ENCODE assay signal across 24 cellular contexts in the genomic region with DNA sequence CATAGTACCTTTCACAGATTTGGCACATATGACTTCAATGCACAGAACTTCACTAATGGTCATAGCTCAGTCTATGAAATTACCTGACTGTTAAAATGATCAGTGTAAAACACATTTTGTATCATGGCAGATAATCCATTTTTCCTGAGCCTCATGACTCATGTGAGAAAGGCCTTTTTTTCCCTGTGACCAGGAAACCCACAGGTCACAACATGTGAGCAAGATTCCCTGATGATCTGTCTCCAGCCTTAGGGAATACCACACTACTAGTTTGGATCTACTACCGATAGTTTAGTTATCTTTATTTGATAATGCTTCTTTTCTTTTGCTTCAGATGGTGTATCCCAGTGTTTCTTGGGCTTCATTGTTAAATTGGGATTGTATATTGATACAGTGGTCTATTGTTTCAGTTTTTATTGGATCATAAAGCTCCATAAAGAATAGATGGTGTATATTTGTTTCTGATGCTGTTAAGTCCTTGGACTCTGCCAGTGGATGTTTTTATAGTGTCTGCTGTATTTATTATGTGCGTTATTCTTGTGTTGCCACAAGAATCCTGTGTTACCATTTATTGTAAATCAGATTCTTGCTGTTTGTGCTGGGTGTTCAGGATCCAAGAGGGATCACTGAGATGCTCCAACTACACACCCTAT.
DNase-seq lines count a peak whose midpoint lies in the region; ATAC-seq, FAIRE-seq and TF ChIP-seq lines count a peak whose summit lies in the region.
"Had no signal": no experiment of that assay in that cellular context is flagged by ENCODE, and none has a peak within 500 bp of the region (broad histone marks: within the 10 kb centered on the region; RNA-seq: fewer than 3 reads in every experiment).

No MANE protein-coding gene starts in this region.

- BruUV-seq in PC-3 (replicated peaks; lab: Mats Ljungman, UMichigan) (no TSS peak), endothelial cell of umbilical vein (replicated peaks; lab: Mats Ljungman, UMichigan) (no TSS peak)

- H4K20me1 ChIP-seq in PC-3 (ENCODE audit: low read length) (no peaks in the 10 kb centered on the region), endothelial cell of umbilical vein (replicated peaks; ENCODE audit: control insufficient read depth, extremely low read depth, insufficient read depth, low read length) (no peaks in the 10 kb centered on the region), keratinocyte (ENCODE audit: control insufficient read depth, extremely low read depth, insufficient read depth, low read length) (no peaks in the 10 kb centered on the region)

- H3K4me2 ChIP-seq in PC-3 (ENCODE audit: low read length): no peak overlapping the region
- no peak overlapping the region for H3K4me2 ChIP-seq in endothelial cell of umbilical vein (ENCODE audit: insufficient read depth, low read length)
- peak overlapping the region; percentile 51 for H3K4me2 ChIP-seq in keratinocyte (ENCODE audit: control insufficient read depth, extremely low read depth, insufficient read depth, low read depth, low read length)
- H3K4me2 ChIP-seq: KMS-11 had no signal

- TF ChIP-seq POLR2A in endothelial cell of umbilical vein (IDR thresholded peaks at IDR 0.05; ENCODE audit: low read depth, low read length): no peak

- H3K27me3 ChIP-seq in PC-3 (ENCODE audit: low read length) (peaks cover 4% of the 10 kb centered on the region; the same call in 1 of the 2 replicates), endothelial cell of umbilical vein (ENCODE audit: control insufficient read depth in 2 of 2, insufficient read depth in 2 of 2, low read length in 2 of 2) (no peaks in the 10 kb centered on the region), keratinocyte (ENCODE audit: control insufficient read depth, extremely low read depth, insufficient read depth, low read length) (no peaks in the 10 kb centered on the region), SJCRH30 (no peaks in the 10 kb centered on the region)

- no peak overlapping the region for H3K4me3 ChIP-seq in PC-3 (ENCODE audit: low read length)
- no peak overlapping the region for H3K4me3 ChIP-seq in endothelial cell of umbilical vein (replicated peaks in 1 of 3; ENCODE audit: insufficient read depth in 1 of 3, low read depth in 1 of 3, low read length in 3 of 3)
- no peak overlapping the region for H3K4me3 ChIP-seq in keratinocyte (ENCODE audit: control insufficient read depth in 2 of 3, extremely low read depth in 1 of 3, insufficient read depth in 2 of 3, low read depth in 1 of 3, low read length in 3 of 3)
- H3K4me3 ChIP-seq in SJCRH30: no peak overlapping the region

- H3K27ac ChIP-seq in PC-3 (ENCODE audit: low read length): no peak overlapping the region
- H3K27ac ChIP-seq in endothelial cell of umbilical vein (ENCODE audit: insufficient read depth, low read depth, low read length): no peak overlapping the region
- no peak overlapping the region for H3K27ac ChIP-seq in keratinocyte (ENCODE audit: control insufficient read depth, insufficient read depth, low read length)
- no peak overlapping the region for H3K27ac ChIP-seq in SJCRH30
- H3K27ac ChIP-seq: C4-2B, KMS-11 had no signal

- H3K36me3 ChIP-seq in PC-3 (ENCODE audit: low read depth, low read length): no peaks in the 10 kb centered on the region
- H3K36me3 ChIP-seq in endothelial cell of umbilical vein (ENCODE audit: control insufficient read depth in 2 of 2, extremely low read depth in 1 of 2, insufficient read depth in 2 of 2, low read length in 2 of 2): no peaks in the 10 kb centered on the region
- H3K36me3 ChIP-seq in keratinocyte (ENCODE audit: control insufficient read depth in 2 of 2, extremely low read depth in 1 of 2, insufficient read depth in 2 of 2, low read length in 2 of 2): no peaks in the 10 kb centered on the region
- no peaks in the 10 kb centered on the region for H3K36me3 ChIP-seq in SJCRH30

- H3K4me1 Mint-ChIP-seq in stimulated activated memory B cell treated with anti-CD40 and anti-IgM and Interleukin-4, amounts not matched to agents 10 μg/mL and 1 μg/mL and 100 μg/mL, for 72 hours: peaks cover 11% of the 10 kb centered on the region

- peaks cover 16% of the 10 kb centered on the region for H3K4me1 ChIP-seq in PC-3 (ENCODE audit: insufficient read depth, low read length)
- peaks cover 7% of the 10 kb centered on the region for H3K4me1 ChIP-seq in endothelial cell of umbilical vein (ENCODE audit: control insufficient read depth, extremely low read depth, insufficient read depth, low read length)
- H3K4me1 ChIP-seq in keratinocyte (ENCODE audit: control insufficient read depth, extremely low read depth, insufficient read depth, low read length): peaks cover 9% of the 10 kb centered on the region
- H3K4me1 ChIP-seq in SJCRH30: peaks cover 3% of the 10 kb centered on the region; the same call in 1 of the 2 replicates

- H3K4me3 Mint-ChIP-seq in stimulated activated memory B cell treated with anti-CD40 and anti-IgM and Interleukin-4, amounts not matched to agents 10 μg/mL and 1 μg/mL and 100 μg/mL, for 72 hours: no peak overlapping the region

- H3K9me1 ChIP-seq in endothelial cell of umbilical vein (replicated peaks; ENCODE audit: control insufficient read depth, extremely low read depth, insufficient read depth, low read length) (no peaks in the 10 kb centered on the region), keratinocyte (ENCODE audit: control insufficient read depth, extremely low read depth, insufficient read depth, low read length) (no peaks in the 10 kb centered on the region)

- intact Hi-C loops in PC-3 (cut with micrococcal nuclease): no loop called here
- intact Hi-C loops in endothelial cell of umbilical vein (cut with micrococcal nuclease): loop anchor here (5.0 to 10.0 kb wide), 2 partner anchors 245 to 553 kb away; a partner anchor contains a TSS

- TF ChIP-seq CTCF in PC-3 (conservative IDR thresholded peaks at IDR 0.05; ENCODE audit: low read depth, low read length) (no peak), endothelial cell of umbilical vein (IDR thresholded peaks at IDR 0.05; ENCODE audit: extremely low read depth in 1 of 2, insufficient read depth in 1 of 2, low read depth in 1 of 2, low read length in 2 of 2) (no peak), keratinocyte (optimal IDR thresholded peaks at IDR 0.05 in 1 of 3, IDR thresholded peaks at IDR 0.05 in 1 of 3, conservative IDR thresholded peaks at IDR 0.05 in 1 of 3; ENCODE audit: extremely low read depth in 1 of 3, insufficient read depth in 2 of 3, low read length in 3 of 3) (no peak)

- H3K79me2 ChIP-seq in PC-3 (ENCODE audit: low read length) (no peaks in the 10 kb centered on the region), endothelial cell of umbilical vein (ENCODE audit: control insufficient read depth, insufficient read depth, low read length) (no peaks in the 10 kb centered on the region), keratinocyte (ENCODE audit: control insufficient read depth, insufficient read depth, low read length) (no peaks in the 10 kb centered on the region)

- POLR2A ChIA-PET in PC-3 (lab: Charles Lee; ENCODE audit: unreplicated experiment) (no interaction called here), endothelial cell of umbilical vein (lab: Charles Lee) (no interaction called here)

- no peaks in the 10 kb centered on the region for H3F3A ChIP-seq in PC-3 (ENCODE audit: low read length, unreplicated experiment)

- H3K27ac Mint-ChIP-seq in stimulated activated memory B cell treated with anti-CD40 and anti-IgM and Interleukin-4, amounts not matched to agents 10 μg/mL and 1 μg/mL and 100 μg/mL, for 72 hours: no peak overlapping the region

- H3K9ac ChIP-seq in PC-3 (ENCODE audit: low read length) (no peak overlapping the region), endothelial cell of umbilical vein (replicated peaks; ENCODE audit: extremely low read depth, insufficient read depth, low read length) (no peak overlapping the region), keratinocyte (ENCODE audit: control insufficient read depth, extremely low read depth, insufficient read depth, low read length) (no peak overlapping the region)
- H3K9ac ChIP-seq: KMS-11 had no signal

- H3K36me3 Mint-ChIP-seq in stimulated activated memory B cell treated with anti-CD40 and anti-IgM and Interleukin-4, amounts not matched to agents 10 μg/mL and 1 μg/mL and 100 μg/mL, for 72 hours: no peaks in the 10 kb centered on the region

- H2AFZ ChIP-seq in PC-3 (ENCODE audit: low read length) (no peak overlapping the region), endothelial cell of umbilical vein (ENCODE audit: low read depth, low read length) (no peak overlapping the region), keratinocyte (ENCODE audit: control insufficient read depth, low read length) (peak overlapping the region; percentile 16)

- dilution Hi-C loops in endothelial cell of umbilical vein (cut with MboI; ENCODE audit: extremely low pct_ligation_motif_present, low sequenced_read_pairs): no loop called here
- dilution Hi-C loops in keratinocyte (cut with MboI; ENCODE audit: extremely low pct_ligation_motif_present, low sequenced_read_pairs): no loop called here

- CTCF ChIA-PET in PC-3 (lab: Charles Lee) (interaction anchor here (1.0 kb wide), 1 partner anchor 138 kb away, joined by 3 read pairs; no protein-coding TSS in a partner anchor), endothelial cell of umbilical vein (lab: Charles Lee) (interaction anchor here (0.9 kb wide), 1 partner anchor 55 kb away, joined by 4 read pairs; no protein-coding TSS in a partner anchor)

- H3K9me3 ChIP-seq in PC-3 (ENCODE audit: low read length): no peaks in the 10 kb centered on the region
- no peaks in the 10 kb centered on the region for H3K9me3 ChIP-seq in endothelial cell of umbilical vein (replicated peaks; ENCODE audit: control insufficient read depth, insufficient read depth, low read length)
- no peaks in the 10 kb centered on the region for H3K9me3 ChIP-seq in keratinocyte (ENCODE audit: control insufficient read depth, low read depth, low read length)
- 0 out of 2 replicates have a peak, but pooled peaks cover 2% of the 10 kb centered on the region for H3K9me3 ChIP-seq in SJCRH30 (replicated peaks)

- peaks cover 6% of the 10 kb centered on the region for H3K9me3 Mint-ChIP-seq in stimulated activated memory B cell treated with anti-CD40 and anti-IgM and Interleukin-4, amounts not matched to agents 10 μg/mL and 1 μg/mL and 100 μg/mL, for 72 hours

- FAIRE-seq in endothelial cell of umbilical vein (lab: Jason Lieb, UNC): no peak
- FAIRE-seq in keratinocyte (lab: Jason Lieb, UNC): peak; percentile 94

- H3K9me2 ChIP-seq in PC-3 (replicated peaks; ENCODE audit: low read length): 0 out of 2 replicates have a peak, but pooled peaks cover 4% of the 10 kb centered on the region

- DNase-seq in ELR (ENCODE audit: low read depth) (peak; percentile 7), PC-3 (peak; percentile 22), endothelial cell of umbilical vein (ENCODE audit: low read depth, low spot score) (peak; percentile 9), keratinocyte (ENCODE audit: low read depth, low spot score) (no peak), DMS153 (lab: John Stamatoyannopoulos, UW) (no peak), SJCRH30 (no peak)
- DNase-seq: AML-193; DMS53; EL; H7; MV-4-11; NCI-H1105 treated with DMSO at 0.1 percent for 48 hours; NCI-H2081; NCI-H2171; NCI-H345; NCI-H524; NCI-H774; NK-92 treated with Interleukin-12 subunit alpha and Interleukin-12 subunit beta, amount 100 ng/mL, for 24 hours had no signal

- H3K27me3 Mint-ChIP-seq in stimulated activated memory B cell treated with anti-CD40 and anti-IgM and Interleukin-4, amounts not matched to agents 10 μg/mL and 1 μg/mL and 100 μg/mL, for 72 hours: peaks cover 6% of the 10 kb centered on the region

- no peak for ATAC-seq in PC-3
- no peak for ATAC-seq in stimulated activated memory B cell treated with anti-CD40 and anti-IgM and Interleukin-4, amounts not matched to agents 10 μg/mL and 1 μg/mL and 100 μg/mL, for 72 hours
- no peak for ATAC-seq in GM21528 (IDR thresholded peaks at IDR 0.05; ENCODE audit: low FRiP score, unreplicated experiment)
- ATAC-seq: Panc1, Right ventricle myocardium inferior had no signal

Comparison
In these comparisons a context has a peak if more than half of its experiments do, and no peak if none do; other contexts are left out.
1. DNase-seq: peak in ELR (single experiment), PC-3 (single experiment) and endothelial cell of umbilical vein (single experiment); none in keratinocyte (single experiment), DMS153 (single experiment) and SJCRH30 (0 of 2).